ENCODE assay signal across 8 cellular contexts in genomic region chr21:42614811-42615342, GRCh38. TPM values are rescaled to one million over a fixed set of nuclear protein-coding genes. Genes with fewer than 3 reads are reported as not detected.
DNase-seq lines count a peak whose midpoint lies in the region; ATAC-seq and FAIRE-seq lines count a peak whose summit lies in the region.

No MANE protein-coding gene starts in this region.

- no peak overlapping the region for H2AK5ac ChIP-seq in mesendoderm (ENCODE audit: low read length)

- ATAC-seq in HG02885 (IDR thresholded peaks at IDR 0.05; ENCODE audit: poor library complexity, unreplicated experiment) = no peak
- ATAC-seq in GM19324 (IDR thresholded peaks at IDR 0.05; ENCODE audit: low FRiP score, unreplicated experiment) = no peak

- H2BK5ac ChIP-seq in mesendoderm (ENCODE audit: low read length) = no peak overlapping the region

- no peak overlapping the region for H4K5ac ChIP-seq in mesendoderm (ENCODE audit: low read length)

- WGBS in GM23248 (ENCODE audit: low coverage in 1 of 2, low lambda C conversion rate in 2 of 2, missing lambda C conversion rate in 2 of 2), 2 experiments = 0 to 6% methylated on average over 11 to 14 of the region's 14 CpGs
- no CpG with 5 or more reads among the region's 14 CpGs for WGBS in mesendoderm (ENCODE audit: extremely low coverage, insufficient coverage, low lambda C conversion rate)

- H3K9ac ChIP-seq in GM23248 (no peak overlapping the region), mesendoderm (ENCODE audit: low read length) (no peak overlapping the region)

- no peaks in the 10 kb centered on the region for H3K9me3 ChIP-seq in GM23248 (ENCODE audit: low read depth)

- no peaks in the 10 kb centered on the region for H4K20me1 ChIP-seq in GM23248 (ENCODE audit: insufficient read depth)

- no peaks in the 10 kb centered on the region for H3F3A ChIP-seq in GM23248 (ENCODE audit: insufficient read depth)

- H3K79me2 ChIP-seq in GM23248 (ENCODE audit: insufficient read depth) (no peaks in the 10 kb centered on the region), mesendoderm (ENCODE audit: control insufficient read depth, insufficient read depth, low read length) (no peaks in the 10 kb centered on the region)

- H2BK15ac ChIP-seq in mesendoderm (replicated peaks; ENCODE audit: low read depth) = no peak overlapping the region

- DNase-seq in GM23248 (peak; percentile 29), RKO (ENCODE audit: low spot score) (peak; percentile 11), mesendoderm (peak; percentile 75), urothelium cell line (ENCODE audit: low spot score) (peak; percentile 43), Ammon's horn (ENCODE audit: low spot score) (no peak)
- peak; percentile 79 for DNase-seq in activated effector memory CD4-positive, alpha-beta T cell treated with anti-CD3 and anti-CD28 coated beads, Interleukin-2, amount 50 U/mL, for 16 hours

- H2AFZ ChIP-seq in GM23248 = no peak overlapping the region

- no peaks in the 10 kb centered on the region for H3K9me2 ChIP-seq in GM23248 (ENCODE audit: insufficient read depth)

- no peak overlapping the region for H2BK120ac ChIP-seq in mesendoderm (ENCODE audit: low read depth, low read length)

- no peak overlapping the region for H3K18ac ChIP-seq in mesendoderm (ENCODE audit: low read length)

- no peak for FAIRE-seq in urothelium cell line (lab: Jason Lieb, UNC)

- H3K4me2 ChIP-seq in GM23248 (ENCODE audit: unreplicated experiment) = no peak overlapping the region
- H3K4me2 ChIP-seq in mesendoderm (ENCODE audit: low read length) = no peak overlapping the region

- H3K4me3 ChIP-seq in GM23248 (no peak overlapping the region), mesendoderm (ENCODE audit: low read length) (no peak overlapping the region)

- H3K4me1 ChIP-seq in GM23248 (ENCODE audit: insufficient read depth) (no peaks in the 10 kb centered on the region), mesendoderm (ENCODE audit: control insufficient read depth, low read depth, low read length) (no peaks in the 10 kb centered on the region)

- no peaks in the 10 kb centered on the region for H3K79me1 ChIP-seq in mesendoderm (ENCODE audit: low read length)

- in situ Hi-C loops in GM23248 (cut with MboI) = no loop called here

- no peak overlapping the region for H3K23ac ChIP-seq in mesendoderm (ENCODE audit: low read length)

- no peak overlapping the region for H3K4ac ChIP-seq in mesendoderm (ENCODE audit: low read depth, low read length)

- H3K56ac ChIP-seq in mesendoderm (ENCODE audit: low read length) = no peak overlapping the region

- H3K27ac ChIP-seq in GM23248 = no peak overlapping the region
- no peak overlapping the region for H3K27ac ChIP-seq in mesendoderm (ENCODE audit: low read depth, low read length)

- H3K27me3 ChIP-seq in GM23248 (replicated peaks; ENCODE audit: insufficient read depth) = peaks cover 32% of the 10 kb centered on the region
- no peaks in the 10 kb centered on the region for H3K27me3 ChIP-seq in mesendoderm (ENCODE audit: insufficient read depth, low read length, poor library complexity)

- no peaks in the 10 kb centered on the region for H3K36me3 ChIP-seq in GM23248 (ENCODE audit: low read depth)
- H3K36me3 ChIP-seq in mesendoderm (ENCODE audit: control insufficient read depth, insufficient read depth, low read length) = no peaks in the 10 kb centered on the region

- H4K8ac ChIP-seq in mesendoderm (ENCODE audit: low read depth, low read length) = no peak overlapping the region

RNA-seq across cellular contexts. Expression of gene PDE9A, which starts 38.5 kb away (rescaled TPM):
- total RNA-seq in GM23248 (2014; rRNA removed; shearing (Covaris generic)) = not detected in 2 replicates
- not detected in 2 replicates for polyA plus RNA-seq in GM23248 (2016; fragmentation: Nextera tagmentation; extraction: Ambion mirVana)
- polyA plus RNA-seq in mesendoderm (2013, experiment 1 of 2) = 36.9 TPM
- 38.7 TPM for polyA plus RNA-seq in mesendoderm (2013, experiment 2 of 2)
